Comparison of ENCODE assay signal across 12 cellular contexts in genomic region chr6:142848969-142849368, GRCh38.
A peak's percentile ranks its signal among the peaks of the same experiment; 100 is the strongest.
DNase-seq lines count a peak whose midpoint lies in the region; ATAC-seq and TF ChIP-seq lines count a peak whose summit lies in the region.
"Had no signal": no experiment of that assay in that cellular context is flagged by ENCODE, and none has a peak within 500 bp of the region (broad histone marks: within the 10 kb centered on the region; RNA-seq: fewer than 3 reads in every experiment).

No MANE protein-coding gene starts in this region.

- H3K4me3 ChIP-seq in CD4-positive, CD25-positive, alpha-beta regulatory T cell (ENCODE audit: low read depth, low read length) = peak overlapping the region; percentile 45
- H3K4me3 ChIP-seq in WERI-Rb-1 (ENCODE audit: low read depth, low read length) = no peak overlapping the region
- H3K4me3 ChIP-seq: sigmoid colon had no signal

- CTCF ChIA-PET in Calu3 (lab: Charles Lee) = interaction anchor here (1.3 kb wide), 1 partner anchor 21 kb away, joined by 3 read pairs; no protein-coding TSS in a partner anchor
- CTCF ChIA-PET in activated CD4-positive, alpha-beta memory T cell treated with anti-CD3 and anti-CD28 coated beads for 36 hours (lab: Charles Lee) = interaction anchor here (0.6 to 1.2 kb wide), 3 partner anchors 57 to 1164 kb away, joined by 3 read pairs; no protein-coding TSS in a partner anchor

- H3K27ac ChIP-seq in CD4-positive, CD25-positive, alpha-beta regulatory T cell (ENCODE audit: insufficient read depth, low read length, poor library complexity, severe bottlenecking) = peak overlapping the region; percentile 67
- H3K27ac ChIP-seq in WERI-Rb-1 = no peak overlapping the region
- H3K27ac ChIP-seq: sigmoid colon had no signal

- BruUV-seq in Calu3 (replicated peaks; lab: Mats Ljungman, UMichigan) = no TSS peak

- H3K9me3 Mint-ChIP-seq in CD4-positive, CD25-positive, alpha-beta regulatory T cell = peaks cover 0 to 2% (median 0%) of the 10 kb centered on the region in 7 donors
- H3K9me3 Mint-ChIP-seq in Calu3 (ENCODE audit: low read depth, unreplicated experiment) (no peaks in the 10 kb centered on the region), naive B cell (peaks cover 0 to 5% (median 0%) of the 10 kb centered on the region in 7 donors)
- no peaks in the 10 kb centered on the region for H3K9me3 Mint-ChIP-seq in activated CD4-positive, alpha-beta memory T cell treated with anti-CD3 and anti-CD28 coated beads for 36 hours

- no peaks in the 10 kb centered on the region for H3K27me3 ChIP-seq in CD4-positive, CD25-positive, alpha-beta regulatory T cell (ENCODE audit: control insufficient read depth, insufficient read depth, low read length)
- no peaks in the 10 kb centered on the region for H3K27me3 ChIP-seq in WERI-Rb-1 (ENCODE audit: insufficient read depth, low read depth, severe bottlenecking)
- H3K27me3 ChIP-seq: sigmoid colon had no signal

- intact Hi-C loops in Calu3 (cut with micrococcal nuclease; ENCODE audit: unreplicated experiment) = loop anchor here (10.0 kb wide), 2 partner anchors 96 to 154 kb away; partner anchors contain the start of gene HIVEP2
- intact Hi-C loops in activated CD4-positive, alpha-beta memory T cell treated with anti-CD3 and anti-CD28 coated beads for 36 hours (cut with micrococcal nuclease) = loop anchor here (5.0 kb wide), 1 partner anchor 157 kb away; no protein-coding TSS in a partner anchor

- H3K27me3 Mint-ChIP-seq in CD4-positive, CD25-positive, alpha-beta regulatory T cell = no peaks in the 10 kb centered on the region
- H3K27me3 Mint-ChIP-seq in Calu3 (ENCODE audit: unreplicated experiment) (no peaks in the 10 kb centered on the region), naive B cell (no peaks in the 10 kb centered on the region)
- H3K27me3 Mint-ChIP-seq in activated CD4-positive, alpha-beta memory T cell treated with anti-CD3 and anti-CD28 coated beads for 36 hours = no peaks in the 10 kb centered on the region

- H3K4me1 Mint-ChIP-seq in CD4-positive, CD25-positive, alpha-beta regulatory T cell = peaks cover 63 to 98% (median 88%) of the 10 kb centered on the region in 4 donors
- H3K4me1 Mint-ChIP-seq in Calu3 (ENCODE audit: low read depth, unreplicated experiment) (peaks cover 80% of the 10 kb centered on the region), naive B cell (peaks cover 65 to 89% (median 86%) of the 10 kb centered on the region in 3 donors)
- H3K4me1 Mint-ChIP-seq in activated CD4-positive, alpha-beta memory T cell treated with anti-CD3 and anti-CD28 coated beads for 36 hours (ENCODE audit: low read depth) = peaks cover 97% of the 10 kb centered on the region

- POLR2A ChIA-PET in activated CD4-positive, alpha-beta memory T cell treated with anti-CD3 and anti-CD28 coated beads for 36 hours (lab: Charles Lee) = interaction anchor here (0.8 to 1.9 kb wide), 4 partner anchors 30 to 98 kb away, joined by 3 to 8 read pairs (median 4); no protein-coding TSS in a partner anchor

- no peak for ATAC-seq in CD4-positive, CD25-positive, alpha-beta regulatory T cell (ENCODE audit: low read depth in 2 of 2)
- no peak for ATAC-seq in naive B cell (ENCODE audit: low read depth in 2 of 2)

- H3K27ac Mint-ChIP-seq in CD4-positive, CD25-positive, alpha-beta regulatory T cell = peak overlapping the region; percentile 82 to 97 (median 96)
- H3K27ac Mint-ChIP-seq in Calu3 (ENCODE audit: unreplicated experiment) = peak overlapping the region; percentile 46
- H3K27ac Mint-ChIP-seq in activated CD4-positive, alpha-beta memory T cell treated with anti-CD3 and anti-CD28 coated beads for 36 hours = peak overlapping the region; percentile 74
- peak overlapping the region; percentile 18 to 88 (median 67) for H3K27ac Mint-ChIP-seq in naive B cell

- peaks cover 9% of the 10 kb centered on the region for H3K36me3 Mint-ChIP-seq in CD4-positive, CD25-positive, alpha-beta regulatory T cell
- H3K36me3 Mint-ChIP-seq in Calu3 (ENCODE audit: insufficient read depth, unreplicated experiment) = peaks cover 19% of the 10 kb centered on the region
- H3K36me3 Mint-ChIP-seq in activated CD4-positive, alpha-beta memory T cell treated with anti-CD3 and anti-CD28 coated beads for 36 hours = peaks cover 4% of the 10 kb centered on the region
- no peaks in the 10 kb centered on the region for H3K36me3 Mint-ChIP-seq in naive B cell

- no peaks in the 10 kb centered on the region for H3K9me3 ChIP-seq in CD4-positive, CD25-positive, alpha-beta regulatory T cell (ENCODE audit: control insufficient read depth in 2 of 2, low read length in 2 of 2)
- H3K9me3 ChIP-seq in WERI-Rb-1 (ENCODE audit: severe bottlenecking) = no peaks in the 10 kb centered on the region
- H3K9me3 ChIP-seq: sigmoid colon had no signal

- no peak for DNase-seq in CD4-positive, CD25-positive, alpha-beta regulatory T cell
- DNase-seq in Calu3 (no peak), naive B cell (no peak), WERI-Rb-1 (no peak), mesenteric fat pad (ENCODE audit: low spot score) (no peak), D341Med (ENCODE audit: low spot score) (no peak)
- DNase-seq in activated CD4-positive, alpha-beta memory T cell treated with anti-CD3 and anti-CD28 coated beads for 36 hours = no peak
- DNase-seq: HCEC 1CT; NCI-H1694 treated with DMSO at 0.1 percent for 48 hours; NCI-H446; sigmoid colon; stimulated activated CD4-positive, alpha-beta T cell treated with anti-CD3 and anti-CD28 coated beads, Interleukin-2, amount 100 ng/mL, for 24 hours had no signal

- TF ChIP-seq CTCF in Calu3 (IDR thresholded peaks at IDR 0.05; ENCODE audit: unreplicated experiment) (no peak), WERI-Rb-1 (IDR thresholded peaks at IDR 0.05; ENCODE audit: low read depth, low read length) (no peak)

- no peaks in the 10 kb centered on the region for H3K36me3 ChIP-seq in CD4-positive, CD25-positive, alpha-beta regulatory T cell (ENCODE audit: control insufficient read depth, insufficient read depth, low read length)
- no peaks in the 10 kb centered on the region for H3K36me3 ChIP-seq in WERI-Rb-1
- H3K36me3 ChIP-seq: sigmoid colon had no signal

- H3K4me1 ChIP-seq in CD4-positive, CD25-positive, alpha-beta regulatory T cell (ENCODE audit: control insufficient read depth, insufficient read depth, low read length, poor library complexity, severe bottlenecking) = peaks cover 100% of the 10 kb centered on the region

- H3K4me3 Mint-ChIP-seq in CD4-positive, CD25-positive, alpha-beta regulatory T cell = peak overlapping the region; percentile 33 to 76 (median 66)
- H3K4me3 Mint-ChIP-seq in Calu3 (ENCODE audit: low read depth, unreplicated experiment) = no peak overlapping the region
- H3K4me3 Mint-ChIP-seq in activated CD4-positive, alpha-beta memory T cell treated with anti-CD3 and anti-CD28 coated beads for 36 hours = no peak overlapping the region
- peak overlapping the region in 4 of 8 donors; percentile 2 to 37 (median 21) for H3K4me3 Mint-ChIP-seq in naive B cell

Comparison
In these comparisons a context has a peak if more than half of its experiments do, and no peak if none do; other contexts are left out.
1. H3K27ac Mint-ChIP-seq: peak in every context shown above with its lines; median percentile 96 in CD4-positive, CD25-positive, alpha-beta regulatory T cell; 74 in activated CD4-positive, alpha-beta memory T cell treated with anti-CD3 and anti-CD28 coated beads for 36 hours; 67 in naive B cell; 46 in Calu3.
2. H3K4me3 Mint-ChIP-seq: peak in CD4-positive, CD25-positive, alpha-beta regulatory T cell (4 of 4); none in Calu3 (single experiment) and activated CD4-positive, alpha-beta memory T cell treated with anti-CD3 and anti-CD28 coated beads for 36 hours (single experiment).